8 cellular contexts compared by ENCODE assay signal in the genomic region with DNA sequence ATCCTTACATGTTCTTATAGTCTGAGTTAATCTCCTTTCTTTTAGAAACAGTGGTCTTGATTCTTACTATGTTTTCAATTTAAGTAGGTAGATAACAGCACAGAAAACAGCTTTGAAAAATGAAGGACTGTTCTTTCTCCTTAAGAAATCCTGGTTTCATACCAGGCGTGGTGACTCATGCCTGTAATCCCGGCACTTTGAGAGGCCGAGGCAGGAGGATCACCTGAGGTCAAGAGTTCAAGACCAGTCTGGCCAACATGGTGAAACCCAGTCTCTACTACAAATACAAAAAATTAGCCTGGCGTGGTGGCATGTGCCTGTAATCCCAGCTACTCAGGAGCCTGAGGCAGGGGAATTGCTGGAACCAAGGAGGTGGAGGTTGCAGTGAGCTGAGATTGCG. TPM values are rescaled to one million over a fixed set of nuclear protein-coding genes. Genes with fewer than 3 reads are reported as not detected.
DNase-seq lines count a peak whose midpoint lies in the region; ATAC-seq, FAIRE-seq and TF ChIP-seq lines count a peak whose summit lies in the region.
"Not testable (repeated sequence)": the region's sequence is repeated elsewhere in the genome, so short reads cannot be mapped to it uniquely, and the experiment has no call there.

No MANE protein-coding gene starts in this region.

- not testable (repeated sequence) for H3K27me3 Mint-ChIP-seq in activated T-cell treated with anti-CD3 and anti-CD28 coated beads, Interleukin-2, amount 50 U/mL, for 24 hours; naive thymus-derived CD8-positive, alpha-beta T cell

- peak overlapping the region; percentile 15 for H3K27ac Mint-ChIP-seq in activated T-cell treated with anti-CD3 and anti-CD28 coated beads, Interleukin-2, amount 50 U/mL, for 24 hours
- H3K27ac Mint-ChIP-seq in naive thymus-derived CD8-positive, alpha-beta T cell = peak overlapping the region in 9 of 10 donors; percentile 29 to 96 (median 68)

- TF ChIP-seq EP300 in A549 (IDR thresholded peaks at IDR 0.05) = not testable (repeated sequence)

- H3K4me1 ChIP-seq in A549 = peaks cover 30% of the 10 kb centered on the region
- peaks cover 43% of the 10 kb centered on the region for H3K4me1 ChIP-seq in RWPE2 (ENCODE audit: insufficient read depth, poor library complexity, severe bottlenecking)

- CTCF ChIA-PET in A549 (lab: Yijun Ruan, JAX) = interaction anchor here (0.9 to 11.8 kb wide), 5 partner anchors 14 to 664 kb away, joined by 3 to 66 read pairs (median 3); partner anchors contain the start of genes MRPL32, PSMA2 and STK17A

- DNase-seq in A549 (ENCODE audit: low read depth in 1 of 2, low spot score in 1 of 2) (peak in 1 of 2 experiments; percentile 27), ELR (ENCODE audit: low read depth) (peak; percentile 51), M059J (ENCODE audit: low read depth) (peak; percentile 68), bronchial epithelial cell (ENCODE audit: low read depth) (peak; percentile 40)
- DNase-seq in RWPE2 (ENCODE audit: low spot score); activated T-cell treated with anti-CD3 and anti-CD28 coated beads, Interleukin-2, amount 50 U/mL, for 24 hours; epithelial cell of prostate (ENCODE audit: low read depth, low spot score); naive thymus-derived CD8-positive, alpha-beta T cell: not testable (repeated sequence)

- not testable (repeated sequence) for H3K27me3 ChIP-seq in RWPE2 (ENCODE audit: insufficient read depth, poor library complexity, severe bottlenecking); bronchial epithelial cell (ENCODE audit: control insufficient read depth, insufficient read depth, low read length)

- not testable (repeated sequence) for H3K4me3 Mint-ChIP-seq in activated T-cell treated with anti-CD3 and anti-CD28 coated beads, Interleukin-2, amount 50 U/mL, for 24 hours
- peak overlapping the region in 5 of 10 donors; percentile 16 to 66 (median 20) for H3K4me3 Mint-ChIP-seq in naive thymus-derived CD8-positive, alpha-beta T cell

- TF ChIP-seq RAD21 in A549 (conservative IDR thresholded peaks at IDR 0.05 in 1 of 2, IDR thresholded peaks at IDR 0.05 in 1 of 2) = not testable (repeated sequence)

- H3K9me3 ChIP-seq in A549; RWPE2 (ENCODE audit: severe bottlenecking): not testable (repeated sequence)

- H3K27ac ChIP-seq in A549 (peak overlapping the region in 1 of 2 experiments; percentile 60; a peak in 3 of 6 replicates), RWPE2 (ENCODE audit: poor library complexity, severe bottlenecking) (peak overlapping the region; percentile 28), epithelial cell of prostate (peak overlapping the region; percentile 83)

- not testable (repeated sequence) for H3K4me3 ChIP-seq in A549; RWPE2 (ENCODE audit: severe bottlenecking); bronchial epithelial cell (ENCODE audit: low read depth, low read length)

- peak overlapping the region; percentile 31; the same call in 2 of the 3 replicates for H3K4me2 ChIP-seq in A549

- not testable (repeated sequence) for H3K9me3 Mint-ChIP-seq in activated T-cell treated with anti-CD3 and anti-CD28 coated beads, Interleukin-2, amount 50 U/mL, for 24 hours; naive thymus-derived CD8-positive, alpha-beta T cell

- 45% methylated on average over 5 of the region's 5 CpGs for WGBS in A549 (ENCODE audit: missing lambda C conversion rate)

- not testable (repeated sequence) for TF ChIP-seq CTCF in A549 (IDR thresholded peaks at IDR 0.05); RWPE2 (IDR thresholded peaks at IDR 0.05; ENCODE audit: poor library complexity, severe bottlenecking); bronchial epithelial cell (IDR thresholded peaks at IDR 0.05; ENCODE audit: insufficient read depth, low read length, severe bottlenecking)

- TF ChIP-seq POLR2A in A549 (IDR thresholded peaks at IDR 0.05; ENCODE audit: low read length) = not testable (repeated sequence)

- H3K36me3 Mint-ChIP-seq in activated T-cell treated with anti-CD3 and anti-CD28 coated beads, Interleukin-2, amount 50 U/mL, for 24 hours (ENCODE audit: low read depth) = peaks cover 56% of the 10 kb centered on the region
- peaks cover 0 to 49% (median 25%) of the 10 kb centered on the region in 3 donors for H3K36me3 Mint-ChIP-seq in naive thymus-derived CD8-positive, alpha-beta T cell

- peaks cover 67% of the 10 kb centered on the region for H3K36me3 ChIP-seq in RWPE2 (ENCODE audit: low read depth)
- not testable (repeated sequence) for H3K36me3 ChIP-seq in bronchial epithelial cell (ENCODE audit: control insufficient read depth, insufficient read depth, low read length)

- H3K4me1 Mint-ChIP-seq in activated T-cell treated with anti-CD3 and anti-CD28 coated beads, Interleukin-2, amount 50 U/mL, for 24 hours (ENCODE audit: low read depth) = peaks cover 74% of the 10 kb centered on the region
- H3K4me1 Mint-ChIP-seq in naive thymus-derived CD8-positive, alpha-beta T cell = peaks cover 30 to 80% (median 73%) of the 10 kb centered on the region in 4 donors

- POLR2A ChIA-PET in A549 (lab: Yijun Ruan, JAX) = interaction anchor here (2.0 kb wide), 1 partner anchor 14 kb away, joined by 5 read pairs; the partner anchor contains the start of gene STK17A
- POLR2A ChIA-PET in naive thymus-derived CD8-positive, alpha-beta T cell (lab: Charles Lee) = interaction anchor here (1.0 to 3.6 kb wide), 4 partner anchors 9 to 54 kb away, joined by 3 to 22 read pairs (median 4); partner anchors contain the start of gene STK17A

- FAIRE-seq in A549 (lab: Jason Lieb, UNC); bronchial epithelial cell (lab: Jason Lieb, UNC): not testable (repeated sequence)

- ATAC-seq in A549; RWPE2 (ENCODE audit: low read depth); naive thymus-derived CD8-positive, alpha-beta T cell: not testable (repeated sequence)

TF ChIP-seq in A549, 52 proteins besides CTCF, POLR2A, EP300 and RAD21:
- TF ChIP-seq CEBPB (IDR thresholded peaks at IDR 0.05) (peak in 1 of 2 experiments; percentile 40; a peak in 1 of 4 replicates), FOSL2 (CRISPR knock-in tag; IDR thresholded peaks at IDR 0.05) (peak; percentile 72)
- TF ChIP-seq FOSL2 (IDR thresholded peaks at IDR 0.05) = not testable (repeated sequence)

RNA-seq across cellular contexts. Expression of gene STK17A, which starts 13.5 kb away (rescaled TPM):
- polyA plus RNA-seq in A549 (2011; rRNA removed) (20.2 and 27.3 TPM in 2 replicates), A549 (2017; fragmentation: RNase III; extraction: RNeasy Plus Mini Kit Qiagen cat#74134 plus additional on column Dnase treatment) (40.4 to 47.5 TPM (median 45.6 TPM) in 3 replicates)
- 7.2 and 8.7 TPM in 2 replicates for polyA plus RNA-seq in A549 (2012; cell fraction: cytosol; rRNA removed)
- polyA plus RNA-seq in A549 (2012; cell fraction: nucleus; rRNA removed) = 5.0 and 5.3 TPM in 2 replicates
- 4.4 and 5.1 TPM in 2 replicates for polyA minus RNA-seq in A549 (2011; rRNA and poly(A)+ RNA removed)
- total RNA-seq in M059J (2014; rRNA removed; shearing (Covaris generic)) = 109 and 141 TPM in 2 replicates
- 55.2 and 79.5 TPM in 2 replicates for total RNA-seq in bronchial epithelial cell
- 100 to 1,000 TPM; 203 to 208 TPM for total RNA-seq in naive thymus-derived CD8-positive, alpha-beta T cell
- polyA plus RNA-seq in naive thymus-derived CD8-positive, alpha-beta T cell = 100 to 1,000 TPM; 242 to 346 (median 262) TPM
